In the genomic region with DNA sequence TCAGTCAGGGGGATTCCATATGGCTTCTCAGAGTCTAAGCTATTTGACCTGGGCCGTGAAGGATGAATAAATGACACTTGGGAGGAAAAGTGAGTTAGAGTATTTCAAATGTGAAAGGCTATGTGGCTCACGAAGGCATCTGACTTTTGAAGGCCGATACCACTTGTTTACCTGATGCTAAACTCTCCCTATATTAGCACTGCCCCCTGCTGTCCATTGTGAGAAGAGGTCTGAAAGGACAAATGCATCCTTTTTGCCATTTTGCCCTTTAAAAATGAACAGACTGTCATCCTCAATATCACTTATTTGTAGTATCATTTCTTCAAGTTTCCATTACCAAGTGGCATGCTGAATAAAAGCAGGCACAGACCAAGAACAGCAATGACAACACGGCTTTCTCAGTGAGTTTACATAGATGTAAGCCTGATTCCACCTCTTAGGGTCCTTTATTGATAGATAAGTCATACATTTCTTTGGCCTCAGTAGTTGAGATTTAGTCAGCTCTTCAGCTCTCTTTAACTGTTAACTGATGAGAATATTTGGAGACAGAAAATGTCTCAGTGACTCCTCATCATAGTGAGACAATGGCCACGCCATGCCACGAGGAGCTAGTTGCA, we compare ENCODE assay signal across 9 cellular contexts.
DNase-seq lines count a peak whose midpoint lies in the region; ATAC-seq and TF ChIP-seq lines count a peak whose summit lies in the region.
"Had no signal": no experiment of that assay in that cellular context is flagged by ENCODE, and none has a peak within 500 bp of the region (broad histone marks: within the 10 kb centered on the region; RNA-seq: fewer than 3 reads in every experiment).

No MANE protein-coding gene starts in this region.

- H3K36me3 Mint-ChIP-seq in stimulated activated naive B cell treated with anti-CD40 and anti-IgM and Interleukin-4, amounts not matched to agents 10 μg/mL and 1 μg/mL and 100 μg/mL, for 72 hours, result peaks cover 53 to 74% of the 10 kb centered on the region in 2 donors

- H3K9me3 Mint-ChIP-seq in stimulated activated naive B cell treated with anti-CD40 and anti-IgM and Interleukin-4, amounts not matched to agents 10 μg/mL and 1 μg/mL and 100 μg/mL, for 72 hours, result peaks cover 0 to 3% of the 10 kb centered on the region in 2 donors

- ATAC-seq in HG02623 (IDR thresholded peaks at IDR 0.05; ENCODE audit: unreplicated experiment), result peak; percentile 48
- ATAC-seq in stimulated activated naive B cell treated with anti-CD40 and anti-IgM and Interleukin-4, amounts not matched to agents 10 μg/mL and 1 μg/mL and 100 μg/mL, for 72 hours (replicated peaks), result peak; percentile 51 to 63

- DNase-seq in activated CD8-positive, alpha-beta memory T cell treated with anti-CD3 and anti-CD28 coated beads for 1 hour (ENCODE audit: extremely low read depth in 1 of 2, low read depth in 1 of 2), result peak; percentile 30 to 47
- DNase-seq in activated CD8-positive, alpha-beta memory T cell treated with anti-CD3 and anti-CD28 coated beads, Interleukin-2, amount 50 U/mL, for 48 hours, result no peak
- peak; percentile 55 for DNase-seq in NCI-H2029 (lab: John Stamatoyannopoulos, UW)
- DNase-seq in choroid plexus epithelial cell (ENCODE audit: low read depth), result peak; percentile 92
- DNase-seq in medulla oblongata (ENCODE audit: extremely low spot score), result peak; percentile 93
- DNase-seq in stimulated activated naive B cell treated with anti-CD40 and anti-IgM and Interleukin-4, amounts not matched to agents 10 μg/mL and 1 μg/mL and 100 μg/mL, for 72 hours, result peak; percentile 26

- H3K4me1 Mint-ChIP-seq in stimulated activated naive B cell treated with anti-CD40 and anti-IgM and Interleukin-4, amounts not matched to agents 10 μg/mL and 1 μg/mL and 100 μg/mL, for 72 hours, result peaks cover 48 to 85% of the 10 kb centered on the region in 2 donors

- H3K27ac ChIP-seq in VCaP, result peak overlapping the region; percentile 16; the same call in 1 of the 2 replicates
- H3K27ac ChIP-seq: skin epidermis had no signal

- H3K4me3 ChIP-seq in choroid plexus epithelial cell (ENCODE audit: low read depth, low read length), result no peak overlapping the region
- H3K4me3 ChIP-seq: skin epidermis had no signal

- peak; percentile 82 for TF ChIP-seq CTCF in VCaP (conservative IDR thresholded peaks at IDR 0.05)
- peak; percentile 83 for TF ChIP-seq CTCF in choroid plexus epithelial cell (conservative IDR thresholded peaks at IDR 0.05; ENCODE audit: low read depth, low read length)

- peak overlapping the region; percentile 17 to 41 for H3K4me3 Mint-ChIP-seq in stimulated activated naive B cell treated with anti-CD40 and anti-IgM and Interleukin-4, amounts not matched to agents 10 μg/mL and 1 μg/mL and 100 μg/mL, for 72 hours

- no peaks in the 10 kb centered on the region for H3K27me3 Mint-ChIP-seq in stimulated activated naive B cell treated with anti-CD40 and anti-IgM and Interleukin-4, amounts not matched to agents 10 μg/mL and 1 μg/mL and 100 μg/mL, for 72 hours

- H3K27ac Mint-ChIP-seq in stimulated activated naive B cell treated with anti-CD40 and anti-IgM and Interleukin-4, amounts not matched to agents 10 μg/mL and 1 μg/mL and 100 μg/mL, for 72 hours, result peak overlapping the region; percentile 88
